In genomic region chr5:84382363-84383295, GRCh38 we compare ENCODE assay signal across 1 cellular context.
A peak's percentile ranks its signal among the peaks of the same experiment; 100 is the strongest.
TF ChIP-seq lines count a peak whose summit lies in the region.

No MANE protein-coding gene starts in this region.

TF ChIP-seq in HEK293, 187 proteins besides CTCF, POLR2A, EP300 and RAD21 (continued from another document and continues in another):
- TF ChIP-seq ZBTB11 (tag by site-specific recombination; conservative IDR thresholded peaks at IDR 0.05; ENCODE audit: low read depth) (peak; percentile 61), OSR2 (tag by site-specific recombination; IDR thresholded peaks at IDR 0.05) (no peak; the same call in 1 of the 2 replicates), PRDM1 (tag by site-specific recombination; IDR thresholded peaks at IDR 0.05) (peak; percentile 92), ZNF658 (tag by site-specific recombination; IDR thresholded peaks at IDR 0.05) (no peak), ZNF76 (tag by site-specific recombination; IDR thresholded peaks at IDR 0.05; ENCODE audit: borderline replicate concordance, low read depth) (no peak; the same call in 1 of the 2 replicates), MYNN (tag by site-specific recombination; IDR thresholded peaks at IDR 0.05; ENCODE audit: borderline replicate concordance) (no peak), ZNF37A (tag by site-specific recombination; IDR thresholded peaks at IDR 0.05) (no peak), PBX3 (CRISPR knock-in tag; IDR thresholded peaks at IDR 0.05) (no peak), ZBTB44 (tag by site-specific recombination; IDR thresholded peaks at IDR 0.05) (no peak; the same call in 1 of the 2 replicates), ZNF488 (tag by site-specific recombination; IDR thresholded peaks at IDR 0.05) (no peak), FEZF1 (tag by site-specific recombination; IDR thresholded peaks at IDR 0.05) (no peak), ZNF660 (tag by site-specific recombination; IDR thresholded peaks at IDR 0.05) (peak; percentile 54; the same call in 1 of the 2 replicates), AEBP2 (tag by site-specific recombination; IDR thresholded peaks at IDR 0.05; ENCODE audit: borderline replicate concordance) (no peak), ZNF155 (tag by site-specific recombination; IDR thresholded peaks at IDR 0.05) (no peak), IKZF3 (tag by site-specific recombination; IDR thresholded peaks at IDR 0.05) (no peak; the same call in 1 of the 2 replicates), ZNF473 (tag by site-specific recombination; IDR thresholded peaks at IDR 0.05) (no peak), ZNF416 (tag by site-specific recombination; IDR thresholded peaks at IDR 0.05) (no peak), ZNF621 (tag by site-specific recombination; IDR thresholded peaks at IDR 0.05) (no peak), SP7 (tag by site-specific recombination; IDR thresholded peaks at IDR 0.05) (peak; percentile 83), GFI1B (tag by site-specific recombination; IDR thresholded peaks at IDR 0.05) (no peak), SP2 (tag by site-specific recombination; IDR thresholded peaks at IDR 0.05) (peak; percentile 83), ZNF785 (tag by site-specific recombination; IDR thresholded peaks at IDR 0.05) (no peak), ZNF48 (tag by site-specific recombination; IDR thresholded peaks at IDR 0.05) (no peak), PRDM4 (tag by site-specific recombination; IDR thresholded peaks at IDR 0.05) (no peak), KLF8 (tag by site-specific recombination; IDR thresholded peaks at IDR 0.05) (peak; percentile 59; the same call in 1 of the 2 replicates), ZNF707 (tag by site-specific recombination; IDR thresholded peaks at IDR 0.05) (no peak), REST (tag by site-specific recombination; IDR thresholded peaks at IDR 0.05) (0 out of 2 replicates have a peak, but pooled peaks have one; percentile 13), ZNF654 (tag by site-specific recombination; IDR thresholded peaks at IDR 0.05; ENCODE audit: low read depth) (no peak), ZNF16 (tag by site-specific recombination; IDR thresholded peaks at IDR 0.05; ENCODE audit: low read depth) (no peak), ZNF518A (tag by site-specific recombination; conservative IDR thresholded peaks at IDR 0.05; ENCODE audit: low read depth) (no peak), ZNF623 (tag by site-specific recombination; IDR thresholded peaks at IDR 0.05) (no peak), ZNF544 (tag by site-specific recombination; IDR thresholded peaks at IDR 0.05) (no peak), ZNF600 (tag by site-specific recombination; IDR thresholded peaks at IDR 0.05) (0 out of 2 replicates have a peak, but pooled peaks have one; percentile 29), ZNF433 (tag by site-specific recombination; IDR thresholded peaks at IDR 0.05; ENCODE audit: low read depth) (no peak), ZNF214 (tag by site-specific recombination; IDR thresholded peaks at IDR 0.05; ENCODE audit: borderline replicate concordance) (no peak), KLF9 (tag by site-specific recombination; IDR thresholded peaks at IDR 0.05; ENCODE audit: low read depth) (peak; percentile 69), ZNF394 (tag by site-specific recombination; IDR thresholded peaks at IDR 0.05; ENCODE audit: borderline replicate concordance) (peak; percentile 8; the same call in 1 of the 2 replicates), ZNF239 (tag by site-specific recombination; IDR thresholded peaks at IDR 0.05) (no peak)
